12 cellular contexts compared by ENCODE assay signal in the genomic region with DNA sequence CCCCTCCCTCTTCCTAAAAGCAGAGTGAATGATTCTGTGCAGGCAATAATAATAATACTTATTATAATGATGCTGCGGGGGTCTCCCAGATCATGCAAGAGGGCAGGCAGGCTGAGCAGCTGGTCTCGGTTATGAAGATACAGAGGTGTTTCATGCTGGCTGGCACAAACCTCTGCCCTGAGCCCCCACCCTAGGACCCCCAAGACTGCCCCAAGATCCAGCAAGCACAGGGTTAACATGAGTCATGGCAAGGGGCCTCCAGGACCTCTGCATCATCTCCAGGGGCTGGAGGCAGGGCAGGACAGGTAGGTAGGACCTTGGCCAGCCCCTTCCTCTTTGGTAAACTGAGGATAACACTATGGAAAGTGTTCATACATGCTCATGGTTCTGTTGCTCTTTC. TPM values are rescaled to one million over a fixed set of nuclear protein-coding genes. Genes with fewer than 3 reads are reported as not detected.
DNase-seq lines count a peak whose midpoint lies in the region; ATAC-seq and TF ChIP-seq lines count a peak whose summit lies in the region.
"Had no signal": no experiment of that assay in that cellular context is flagged by ENCODE, and none has a peak within 500 bp of the region (broad histone marks: within the 10 kb centered on the region; RNA-seq: fewer than 3 reads in every experiment).

No MANE protein-coding gene starts in this region.

- H2AFZ ChIP-seq in H9 (ENCODE audit: low read length): no peak overlapping the region

- H3T11ph ChIP-seq in H9 (ENCODE audit: low read length): no peak overlapping the region

- no peak overlapping the region for H4K91ac ChIP-seq in H9 (ENCODE audit: insufficient read length, low read depth, low read length)

- H3K27ac ChIP-seq in Peyer's patch (peak overlapping the region in 3 of 4 donors; percentile 78 to 91 (median 89)), rectal smooth muscle tissue (ENCODE audit: low read depth, low read length) (peak overlapping the region; percentile 49), H9 (ENCODE audit: insufficient read length, low read depth, low read length) (no peak overlapping the region)

- H3K27ac Mint-ChIP-seq in H9: no peak overlapping the region
- H3K27ac Mint-ChIP-seq in T-helper 2 cell treated with Interferon-gamma antibody and Interleukin-4, amounts not matched to agents 5 μg/mL and 100 μg/mL, for 36 hours: no peak overlapping the region
- H3K27ac Mint-ChIP-seq: activated B cell treated with CpG ODN at 0.5 μM for 24 hours had no signal

- H2BK5ac ChIP-seq in H9 (ENCODE audit: insufficient read length, low read length): no peak overlapping the region

- no peak for TF ChIP-seq POLR2A in Peyer's patch (IDR thresholded peaks at IDR 0.05)

- H3K79me2 ChIP-seq in H9 (ENCODE audit: insufficient read depth, low read length): no peaks in the 10 kb centered on the region

- no peaks in the 10 kb centered on the region for H3K79me1 ChIP-seq in H9 (ENCODE audit: insufficient read depth, low read depth, low read length, poor library complexity, severe bottlenecking)

- H4K20me1 ChIP-seq in H9 (ENCODE audit: control insufficient read depth, insufficient read depth, insufficient read length): no peaks in the 10 kb centered on the region

- no peak overlapping the region for H2BK15ac ChIP-seq in H9 (ENCODE audit: low read depth, low read length)

- no peaks in the 10 kb centered on the region for H3K9me3 Mint-ChIP-seq in H9
- H3K9me3 Mint-ChIP-seq in T-helper 2 cell treated with Interferon-gamma antibody and Interleukin-4, amounts not matched to agents 5 μg/mL and 100 μg/mL, for 36 hours: no peaks in the 10 kb centered on the region
- H3K9me3 Mint-ChIP-seq: activated B cell treated with CpG ODN at 0.5 μM for 24 hours had no signal

- no CpG with 5 or more reads among the region's 2 CpGs for WGBS in H9 (ENCODE audit: extremely low coverage, insufficient read length, low lambda C conversion rate)

- no peak overlapping the region for H2BK12ac ChIP-seq in H9 (ENCODE audit: insufficient read length, low read depth, low read length)

- no peak overlapping the region for H4K5ac ChIP-seq in H9 (ENCODE audit: insufficient read length, low read depth, low read length)

- no peak overlapping the region for H2AK5ac ChIP-seq in H9 (ENCODE audit: insufficient read length, low read length)

- H3K9ac ChIP-seq in rectal smooth muscle tissue (ENCODE audit: low read length): no peak overlapping the region
- H3K9ac ChIP-seq in H9 (ENCODE audit: extremely low read depth, insufficient read length, low read length): no peak overlapping the region

- H3K27me3 Mint-ChIP-seq in H9 (ENCODE audit: low read depth): peaks cover 56% of the 10 kb centered on the region
- H3K27me3 Mint-ChIP-seq in T-helper 2 cell treated with Interferon-gamma antibody and Interleukin-4, amounts not matched to agents 5 μg/mL and 100 μg/mL, for 36 hours (ENCODE audit: low read depth): peaks cover 43% of the 10 kb centered on the region

- H3K9me3 ChIP-seq in Peyer's patch (no peaks in the 10 kb centered on the region), H9 (ENCODE audit: control insufficient read depth, low read depth, low read length) (no peaks in the 10 kb centered on the region)
- H3K9me3 ChIP-seq: spleen had no signal

- H3K4me3 ChIP-seq in AG04449 (ENCODE audit: low read depth, low read length) (0 out of 2 replicates have a peak overlapping the region, but pooled peaks have one; percentile 24), Peyer's patch (peak overlapping the region in 2 of 4 donors; percentile 74 to 99), foreskin fibroblast (ENCODE audit: low read depth in 1 of 2, low read length in 2 of 2) (peak overlapping the region; percentile 81 to 85), rectal smooth muscle tissue (ENCODE audit: low read length) (peak overlapping the region; percentile 6)

- ATAC-seq in GM19463 (IDR thresholded peaks at IDR 0.05; ENCODE audit: unreplicated experiment) (no peak), HG02798 (IDR thresholded peaks at IDR 0.05; ENCODE audit: poor library complexity, unreplicated experiment) (no peak)
- ATAC-seq: naive thymus-derived CD8-positive, alpha-beta T cell had no signal

- H3K18ac ChIP-seq in H9 (ENCODE audit: insufficient read length, low read depth, low read length): no peak overlapping the region

- H3K4me2 ChIP-seq in H9 (ENCODE audit: insufficient read depth, insufficient read length, low read length): no peak overlapping the region

- TF ChIP-seq CTCF in AG04449 (IDR thresholded peaks at IDR 0.05; ENCODE audit: insufficient read depth, low read length, missing control alignments): no peak
- no peak for TF ChIP-seq CTCF in Peyer's patch (IDR thresholded peaks at IDR 0.05)
- no peak for TF ChIP-seq CTCF in foreskin fibroblast (IDR thresholded peaks at IDR 0.05; ENCODE audit: low read depth, low read length)
- TF ChIP-seq CTCF in H9 (conservative IDR thresholded peaks at IDR 0.05): no peak

- H3K4me1 Mint-ChIP-seq in H9: peaks cover 23 to 24% of the 10 kb centered on the region in 2 experiments
- H3K4me1 Mint-ChIP-seq in T-helper 2 cell treated with Interferon-gamma antibody and Interleukin-4, amounts not matched to agents 5 μg/mL and 100 μg/mL, for 36 hours (ENCODE audit: low read depth): peaks cover 27% of the 10 kb centered on the region

- H3K23me2 ChIP-seq in H9 (ENCODE audit: insufficient read length, low read depth, low read length, poor library complexity, severe bottlenecking): peaks cover 6% of the 10 kb centered on the region

- POLR2A ChIA-PET in AG04449 (lab: Yijun Ruan, JAX): interaction anchor here (0.8 kb wide), 1 partner anchor 18 kb away, joined by 3 read pairs; no protein-coding TSS in a partner anchor

- H3K4me1 ChIP-seq in Peyer's patch (peaks cover 7 to 60% (median 12%) of the 10 kb centered on the region in 4 donors), rectal smooth muscle tissue (ENCODE audit: control insufficient read depth, insufficient read depth, low read length) (peaks cover 8% of the 10 kb centered on the region), H9 (ENCODE audit: insufficient read depth, low read length) (no peaks in the 10 kb centered on the region)

- no peak overlapping the region for H2BK120ac ChIP-seq in H9 (ENCODE audit: low read depth, low read length, poor library complexity, severe bottlenecking)

- H2BK20ac ChIP-seq in H9 (ENCODE audit: low read depth, low read length, poor library complexity, severe bottlenecking): no peak overlapping the region

- DNase-seq in AG04449 (ENCODE audit: low read depth, low spot score) (no peak), Peyer's patch (no peak), foreskin fibroblast (no peak), H9 (no peak)
- no peak for DNase-seq in T-helper 2 cell treated with Interferon-gamma antibody and Interleukin-4, amounts not matched to agents 5 μg/mL and 100 μg/mL, for 36 hours (ENCODE audit: low spot score)
- DNase-seq: activated B cell treated with CpG ODN at 0.5 μM for 24 hours; DMS53; naive thymus-derived CD8-positive, alpha-beta T cell; spleen had no signal

- no peak overlapping the region for H4K8ac ChIP-seq in H9 (replicated peaks; ENCODE audit: insufficient read length, low read depth, low read length)

- no peak overlapping the region for H3K14ac ChIP-seq in H9 (ENCODE audit: insufficient read depth, low read length)

- no peaks in the 10 kb centered on the region for H3K27me3 ChIP-seq in Peyer's patch
- no peaks in the 10 kb centered on the region for H3K27me3 ChIP-seq in rectal smooth muscle tissue (ENCODE audit: control insufficient read depth, insufficient read depth, low read length)
- H3K27me3 ChIP-seq in H9 (ENCODE audit: insufficient read depth, low read length): peaks cover 10% of the 10 kb centered on the region

- H3K4ac ChIP-seq in H9 (ENCODE audit: low read depth, low read length): no peak overlapping the region

- no peak overlapping the region for H3K23ac ChIP-seq in H9 (ENCODE audit: insufficient read length, low read depth, low read length)

- H3K36me3 ChIP-seq in Peyer's patch: no peaks in the 10 kb centered on the region
- H3K36me3 ChIP-seq in rectal smooth muscle tissue (ENCODE audit: control insufficient read depth, insufficient read depth, low read length): peaks cover 3% of the 10 kb centered on the region

- no peaks in the 10 kb centered on the region; a peak in 1 of 7 replicates for H3K36me3 Mint-ChIP-seq in H9 (ENCODE audit: insufficient read depth in 1 of 3, low read depth in 3 of 3)
- H3K36me3 Mint-ChIP-seq in T-helper 2 cell treated with Interferon-gamma antibody and Interleukin-4, amounts not matched to agents 5 μg/mL and 100 μg/mL, for 36 hours (ENCODE audit: low read depth): peaks cover 2% of the 10 kb centered on the region
- H3K36me3 Mint-ChIP-seq: naive thymus-derived CD8-positive, alpha-beta T cell had no signal

- no peak overlapping the region for H3K56ac ChIP-seq in H9 (ENCODE audit: insufficient read length, low read depth, low read length)

- CTCF ChIA-PET in AG04449 (lab: Yijun Ruan, JAX): interaction anchor here (0.6 to 1.8 kb wide), 3 partner anchors 12 to 140 kb away, joined by 3 to 6 read pairs (median 3); no protein-coding TSS in a partner anchor

- H3K4me3 Mint-ChIP-seq in H9: no peak overlapping the region
- no peak overlapping the region for H3K4me3 Mint-ChIP-seq in T-helper 2 cell treated with Interferon-gamma antibody and Interleukin-4, amounts not matched to agents 5 μg/mL and 100 μg/mL, for 36 hours
- H3K4me3 Mint-ChIP-seq: activated B cell treated with CpG ODN at 0.5 μM for 24 hours; naive thymus-derived CD8-positive, alpha-beta T cell had no signal

RNA-seq across cellular contexts. Expression of a gene that starts 2.7 kb away (rescaled TPM):
- total RNA-seq in Peyer's patch (100 to 1,000 TPM in 3 of 4 donors, 10 to 100 TPM in 1; 56.1 to 180 (median 143) TPM), H9 (2021) (0.11 and 0.22 TPM in 2 replicates)

Comparison
In these comparisons a context has a peak if more than half of its experiments do, and no peak if none do; other contexts are left out.
1. RNA of a gene that starts 2.7 kb away (total RNA-seq): 56.1 to 180 TPM in Peyer's patch; 0.11 to 0.22 TPM in H9; every median in the first group is over 10 times any median in the second.